In genomic region chr4:152431784-152432183, GRCh38 we compare ENCODE assay signal across 19 cellular contexts.
A peak's percentile ranks its signal among the peaks of the same experiment; 100 is the strongest.
DNase-seq lines count a peak whose midpoint lies in the region; ATAC-seq and TF ChIP-seq lines count a peak whose summit lies in the region.
"Had no signal": no experiment of that assay in that cellular context is flagged by ENCODE, and none has a peak within 500 bp of the region (broad histone marks: within the 10 kb centered on the region; RNA-seq: fewer than 3 reads in every experiment).

No MANE protein-coding gene starts in this region.

- CTCF ChIA-PET in WTC11 (lab: Charles Lee), result interaction anchor here (0.5 to 0.8 kb wide), 2 partner anchors 23 to 811 kb away, joined by 3 read pairs; no protein-coding TSS in a partner anchor

- H3K36me3 Mint-ChIP-seq in activated naive CD8-positive, alpha-beta T cell treated with anti-CD3 and anti-CD28 coated beads, Interleukin-2, amount 10 ng/mL, durations not matched to agents 7 days and 5 days, result peaks cover 18% of the 10 kb centered on the region
- H3K36me3 Mint-ChIP-seq in activated naive CD8-positive, alpha-beta T cell treated with anti-CD3 and anti-CD28 coated beads for 36 hours, result peaks cover 18% of the 10 kb centered on the region
- H3K36me3 Mint-ChIP-seq in WTC11, result no peaks in the 10 kb centered on the region
- H3K36me3 Mint-ChIP-seq in memory B cell, result peaks cover 17% of the 10 kb centered on the region
- peaks cover 4% of the 10 kb centered on the region for H3K36me3 Mint-ChIP-seq in type B pancreatic cell

- no peak for DNase-seq in activated naive CD8-positive, alpha-beta T cell treated with anti-CD3 and anti-CD28 coated beads, Interleukin-2, amount 10 ng/mL, durations not matched to agents 7 days and 5 days
- no peak for DNase-seq in activated naive CD8-positive, alpha-beta T cell treated with anti-CD3 and anti-CD28 coated beads for 36 hours
- DNase-seq in WTC11 (ENCODE audit: low spot score) (no peak), memory B cell (ENCODE audit: low spot score in 2 of 2) (no peak), type B pancreatic cell (ENCODE audit: extremely low spot score, unreplicated experiment) (no peak), AG08396 (ENCODE audit: low spot score) (no peak), D341Med (ENCODE audit: low spot score) (no peak)
- DNase-seq: CD4-positive, alpha-beta T cell; COR-L47; DMS153; Karpas-422; MV-4-11; NCI-H1694; NCI-H2081; NCI-H2171; NCI-H524 treated with DMSO at 0.1 percent for 48 hours; NCI-H82 had no signal

- no peaks in the 10 kb centered on the region for H3K9me3 Mint-ChIP-seq in activated naive CD8-positive, alpha-beta T cell treated with anti-CD3 and anti-CD28 coated beads, Interleukin-2, amount 10 ng/mL, durations not matched to agents 7 days and 5 days
- no peaks in the 10 kb centered on the region for H3K9me3 Mint-ChIP-seq in activated naive CD8-positive, alpha-beta T cell treated with anti-CD3 and anti-CD28 coated beads for 36 hours
- H3K9me3 Mint-ChIP-seq in WTC11, result peaks cover 3% of the 10 kb centered on the region
- H3K9me3 Mint-ChIP-seq in memory B cell, result no peaks in the 10 kb centered on the region
- no peaks in the 10 kb centered on the region for H3K9me3 Mint-ChIP-seq in type B pancreatic cell
- H3K9me3 Mint-ChIP-seq: CD4-positive, alpha-beta T cell had no signal

- no peak overlapping the region for H3K4me3 Mint-ChIP-seq in activated naive CD8-positive, alpha-beta T cell treated with anti-CD3 and anti-CD28 coated beads, Interleukin-2, amount 10 ng/mL, durations not matched to agents 7 days and 5 days
- no peak overlapping the region for H3K4me3 Mint-ChIP-seq in activated naive CD8-positive, alpha-beta T cell treated with anti-CD3 and anti-CD28 coated beads for 36 hours
- no peak overlapping the region for H3K4me3 Mint-ChIP-seq in WTC11
- no peak overlapping the region for H3K4me3 Mint-ChIP-seq in memory B cell
- H3K4me3 Mint-ChIP-seq in type B pancreatic cell, result no peak overlapping the region
- H3K4me3 Mint-ChIP-seq: CD4-positive, alpha-beta T cell had no signal

- H3K4me1 Mint-ChIP-seq in activated naive CD8-positive, alpha-beta T cell treated with anti-CD3 and anti-CD28 coated beads, Interleukin-2, amount 10 ng/mL, durations not matched to agents 7 days and 5 days, result peaks cover 8% of the 10 kb centered on the region
- H3K4me1 Mint-ChIP-seq in activated naive CD8-positive, alpha-beta T cell treated with anti-CD3 and anti-CD28 coated beads for 36 hours, result peaks cover 44% of the 10 kb centered on the region
- H3K4me1 Mint-ChIP-seq in WTC11, result peaks cover 43% of the 10 kb centered on the region
- peaks cover 27% of the 10 kb centered on the region for H3K4me1 Mint-ChIP-seq in memory B cell
- peaks cover 16% of the 10 kb centered on the region for H3K4me1 Mint-ChIP-seq in type B pancreatic cell (ENCODE audit: unreplicated experiment)

- no peaks in the 10 kb centered on the region for H3K27me3 Mint-ChIP-seq in activated naive CD8-positive, alpha-beta T cell treated with anti-CD3 and anti-CD28 coated beads, Interleukin-2, amount 10 ng/mL, durations not matched to agents 7 days and 5 days
- H3K27me3 Mint-ChIP-seq in activated naive CD8-positive, alpha-beta T cell treated with anti-CD3 and anti-CD28 coated beads for 36 hours, result no peaks in the 10 kb centered on the region
- H3K27me3 Mint-ChIP-seq in WTC11 (ENCODE audit: low read depth), result no peaks in the 10 kb centered on the region
- no peaks in the 10 kb centered on the region for H3K27me3 Mint-ChIP-seq in memory B cell
- H3K27me3 Mint-ChIP-seq in type B pancreatic cell, result no peaks in the 10 kb centered on the region
- H3K27me3 Mint-ChIP-seq: CD4-positive, alpha-beta T cell had no signal

- H3K27ac Mint-ChIP-seq in activated naive CD8-positive, alpha-beta T cell treated with anti-CD3 and anti-CD28 coated beads, Interleukin-2, amount 10 ng/mL, durations not matched to agents 7 days and 5 days, result peak overlapping the region; percentile 54
- no peak overlapping the region for H3K27ac Mint-ChIP-seq in activated naive CD8-positive, alpha-beta T cell treated with anti-CD3 and anti-CD28 coated beads for 36 hours
- H3K27ac Mint-ChIP-seq in WTC11 (peak overlapping the region; percentile 66), memory B cell (peak overlapping the region; percentile 62), type B pancreatic cell (peak overlapping the region; percentile 61)
- H3K27ac Mint-ChIP-seq: CD4-positive, alpha-beta T cell had no signal

- POLR2A ChIA-PET in activated naive CD8-positive, alpha-beta T cell treated with anti-CD3 and anti-CD28 coated beads, Interleukin-2, amount 10 ng/mL, durations not matched to agents 7 days and 5 days (lab: Charles Lee), result no interaction called here
- POLR2A ChIA-PET in WTC11 (lab: Charles Lee), result no interaction called here

- TF ChIP-seq CTCF in WTC11 (IDR thresholded peaks at IDR 0.05) (no peak), type B pancreatic cell (conservative IDR thresholded peaks at IDR 0.05) (no peak)

- ATAC-seq in activated naive CD8-positive, alpha-beta T cell treated with anti-CD3 and anti-CD28 coated beads, Interleukin-2, amount 10 ng/mL, durations not matched to agents 7 days and 5 days (ENCODE audit: low read depth), result no peak
- ATAC-seq in WTC11 (no peak), memory B cell (ENCODE audit: low read depth) (no peak), HG03342 (IDR thresholded peaks at IDR 0.05; ENCODE audit: unreplicated experiment) (no peak)
- ATAC-seq: Right ventricle myocardium inferior had no signal

TF ChIP-seq in WTC11, 78 proteins besides CTCF, POLR2A, EP300 and RAD21:
- TF ChIP-seq STAT6 (CRISPR knock-in tag; conservative IDR thresholded peaks at IDR 0.05; ENCODE audit: low read depth), result no peak
- TF ChIP-seq ELF4 (CRISPR knock-in tag; IDR thresholded peaks at IDR 0.05; ENCODE audit: low read depth), result no peak
